In the genomic region with DNA sequence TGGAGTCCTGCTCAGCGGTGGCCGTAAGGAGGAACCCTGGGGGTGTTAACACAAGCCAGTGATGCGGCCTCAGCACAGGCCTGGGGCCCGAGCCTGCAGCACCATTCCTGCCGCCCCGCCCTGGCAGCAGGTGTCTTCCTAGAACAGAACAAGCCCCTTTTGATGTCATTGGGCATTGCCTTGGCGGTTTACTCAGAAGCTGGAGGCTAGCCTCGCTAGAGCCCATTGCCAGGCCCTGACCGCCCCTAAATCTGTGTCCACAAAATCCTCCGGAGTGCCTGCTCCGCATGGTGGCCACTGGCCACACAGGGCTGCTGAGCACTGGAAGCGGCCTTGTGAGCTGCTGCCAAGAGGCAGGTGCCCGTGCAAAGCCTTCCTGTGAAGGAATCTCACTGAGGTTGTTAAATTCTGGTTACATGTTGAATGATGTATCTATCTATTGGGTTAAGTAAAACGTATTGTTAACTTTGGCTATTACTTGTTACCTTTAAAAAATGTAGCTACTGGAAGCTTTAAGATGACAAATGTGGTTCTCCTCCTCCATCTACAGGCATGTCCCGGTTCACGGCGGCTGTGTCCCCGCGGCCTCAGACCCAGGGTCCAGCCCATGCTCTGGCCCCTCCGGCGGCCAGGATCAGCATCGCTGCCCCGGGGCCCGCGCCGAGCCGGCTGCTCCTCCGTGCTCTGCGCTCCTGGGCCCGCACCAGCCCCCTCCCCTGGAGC, we compare ENCODE assay signal across 8 cellular contexts.
DNase-seq lines count a peak whose midpoint lies in the region; ATAC-seq and TF ChIP-seq lines count a peak whose summit lies in the region.

No MANE protein-coding gene starts in this region.

- TF ChIP-seq CTCF in HL-60 (IDR thresholded peaks at IDR 0.05; ENCODE audit: insufficient read depth, low read length): no peak

- H3K36me3 ChIP-seq in adipocyte (ENCODE audit: control insufficient read depth, insufficient read depth, low read length, severe bottlenecking): no peaks in the 10 kb centered on the region
- H3K36me3 ChIP-seq in iPS-18a (ENCODE audit: control insufficient read depth, low read depth, low read length): no peaks in the 10 kb centered on the region

- peak overlapping the region; percentile 69 for H3K27ac ChIP-seq in HL-60 (replicated peaks)
- no peak overlapping the region for H3K27ac ChIP-seq in iPS-18a (ENCODE audit: low read length)
- peak overlapping the region; percentile 26 to 91 (median 78) for H3K27ac ChIP-seq in skin epidermis

- H3K9me3 ChIP-seq in adipocyte (ENCODE audit: control insufficient read depth, low read length): peaks cover 8% of the 10 kb centered on the region
- no peaks in the 10 kb centered on the region for H3K9me3 ChIP-seq in iPS-18a (ENCODE audit: control insufficient read depth, low read depth, low read length)

- peak overlapping the region; percentile 87 for H3K9ac ChIP-seq in adipocyte (ENCODE audit: low read length)
- H3K9ac ChIP-seq in iPS-18a (ENCODE audit: low read length): no peak overlapping the region

- ATAC-seq in GM19035 (IDR thresholded peaks at IDR 0.05; ENCODE audit: unreplicated experiment): peak; percentile 7
- ATAC-seq in HG02678 (IDR thresholded peaks at IDR 0.05; ENCODE audit: unreplicated experiment): no peak

- DNase-seq in HL-60 (ENCODE audit: low read depth in 1 of 2, low spot score in 1 of 2) (no peak), adipocyte (ENCODE audit: low read depth) (no peak), NCI-H1105 treated with DMSO at 0.1 percent for 48 hours (lab: John Stamatoyannopoulos, UW) (no peak), AG08395 (ENCODE audit: low spot score) (no peak)

- H3K27me3 ChIP-seq in HL-60 (ENCODE audit: insufficient read depth, poor library complexity, severe bottlenecking): no peaks in the 10 kb centered on the region
- no peaks in the 10 kb centered on the region for H3K27me3 ChIP-seq in adipocyte (replicated peaks; ENCODE audit: control insufficient read depth, insufficient read depth, low read length)
- H3K27me3 ChIP-seq in iPS-18a (ENCODE audit: control insufficient read depth, insufficient read depth, low read length): peaks cover 31% of the 10 kb centered on the region

- H3K4me1 ChIP-seq in adipocyte (ENCODE audit: control insufficient read depth, insufficient read depth, low read length) (peaks cover 35% of the 10 kb centered on the region), iPS-18a (ENCODE audit: control insufficient read depth, low read depth, low read length) (peaks cover 15% of the 10 kb centered on the region)

- H3K4me3 ChIP-seq in HL-60 (replicated peaks; ENCODE audit: insufficient read depth, low read length): peak overlapping the region; percentile 71
- H3K4me3 ChIP-seq in adipocyte (ENCODE audit: low read length): peak overlapping the region; percentile 83
- peak overlapping the region; percentile 68 for H3K4me3 ChIP-seq in iPS-18a (ENCODE audit: low read length)
- H3K4me3 ChIP-seq in skin epidermis: peak overlapping the region; percentile 53 to 77 (median 69)
